ENCODE assay signal across 11 cellular contexts in genomic region chr20:2801459-2801728, GRCh38. TPM values are rescaled to one million over a fixed set of nuclear protein-coding genes. Genes with fewer than 3 reads are reported as not detected.
DNase-seq lines count a peak whose midpoint lies in the region; ATAC-seq and TF ChIP-seq lines count a peak whose summit lies in the region.
"Had no signal": no experiment of that assay in that cellular context is flagged by ENCODE, and none has a peak within 500 bp of the region (broad histone marks: within the 10 kb centered on the region; RNA-seq: fewer than 3 reads in every experiment).

No MANE protein-coding gene starts in this region.

- no peak overlapping the region for H2BK120ac ChIP-seq in H9 (ENCODE audit: low read depth, low read length, poor library complexity, severe bottlenecking)

- no peak overlapping the region for H3K9ac ChIP-seq in H9 (ENCODE audit: extremely low read depth, insufficient read length, low read length)

- H3K36me3 Mint-ChIP-seq in Calu3 (ENCODE audit: insufficient read depth, unreplicated experiment) (peaks cover 7% of the 10 kb centered on the region), H9 (ENCODE audit: insufficient read depth in 1 of 3, low read depth in 3 of 3) (peaks cover 15 to 37% (median 22%) of the 10 kb centered on the region in 3 experiments)
- H3K36me3 Mint-ChIP-seq in activated naive CD8-positive, alpha-beta T cell, result peaks cover 4% of the 10 kb centered on the region
- H3K36me3 Mint-ChIP-seq in naive thymus-derived CD8-positive, alpha-beta T cell, result peaks cover 0 to 6% (median 0%) of the 10 kb centered on the region in 3 donors
- H3K36me3 Mint-ChIP-seq: memory B cell had no signal

- H3K4me1 Mint-ChIP-seq in Calu3 (ENCODE audit: low read depth, unreplicated experiment), result peaks cover 25% of the 10 kb centered on the region
- H3K4me1 Mint-ChIP-seq in H9, result peaks cover 36 to 43% of the 10 kb centered on the region in 2 experiments
- peaks cover 23% of the 10 kb centered on the region for H3K4me1 Mint-ChIP-seq in activated naive CD8-positive, alpha-beta T cell (ENCODE audit: low read depth)
- H3K4me1 Mint-ChIP-seq in naive thymus-derived CD8-positive, alpha-beta T cell, result peaks cover 19 to 30% (median 28%) of the 10 kb centered on the region in 4 donors

- intact Hi-C loops in Calu3 (cut with micrococcal nuclease; ENCODE audit: unreplicated experiment), result no loop called here

- no peaks in the 10 kb centered on the region for H4K20me1 ChIP-seq in H9 (ENCODE audit: control insufficient read depth, insufficient read depth, insufficient read length)

- no peak overlapping the region for H3K56ac ChIP-seq in H9 (ENCODE audit: insufficient read length, low read depth, low read length)

- H3K4me3 ChIP-seq in effector memory CD4-positive, alpha-beta T cell (ENCODE audit: insufficient read depth, low read depth, low read length, poor library complexity, severe bottlenecking), result no peak overlapping the region

- BruUV-seq in Calu3 (replicated peaks; lab: Mats Ljungman, UMichigan), result no TSS peak

- no peak overlapping the region for H4K8ac ChIP-seq in H9 (replicated peaks; ENCODE audit: insufficient read length, low read depth, low read length)

- WGBS in H9 (ENCODE audit: extremely low coverage, insufficient read length, low lambda C conversion rate), result no CpG with 5 or more reads among the region's 5 CpGs

- H3K23me2 ChIP-seq in H9 (ENCODE audit: insufficient read length, low read depth, low read length, poor library complexity, severe bottlenecking), result peaks cover 7% of the 10 kb centered on the region

- peaks cover 6% of the 10 kb centered on the region; the same call in 1 of the 2 replicates for H3K4me1 ChIP-seq in H9 (ENCODE audit: insufficient read depth, low read length)
- peaks cover 22% of the 10 kb centered on the region for H3K4me1 ChIP-seq in effector memory CD4-positive, alpha-beta T cell (ENCODE audit: control insufficient read depth, insufficient read depth, low read length, poor library complexity, severe bottlenecking)

- peak overlapping the region; percentile 56 for H2AFZ ChIP-seq in H9 (ENCODE audit: low read length)

- H4K5ac ChIP-seq in H9 (ENCODE audit: insufficient read length, low read depth, low read length), result no peak overlapping the region

- H2BK15ac ChIP-seq in H9 (ENCODE audit: low read depth, low read length), result no peak overlapping the region

- DNase-seq in Calu3 (no peak), H9 (peak; percentile 31), caudate nucleus (lab: John Stamatoyannopoulos, UW) (no peak)
- DNase-seq in naive thymus-derived CD8-positive, alpha-beta T cell, result no peak
- no peak for DNase-seq in effector memory CD4-positive, alpha-beta T cell
- DNase-seq: DND-41, NCI-H2081 treated with DMSO at 0.1 percent for 48 hours had no signal

- H3K4me3 Mint-ChIP-seq in Calu3 (ENCODE audit: low read depth, unreplicated experiment) (peak overlapping the region; percentile 81), H9 (peak overlapping the region; percentile 82 to 95)
- H3K4me3 Mint-ChIP-seq in activated naive CD8-positive, alpha-beta T cell, result peak overlapping the region; percentile 74
- peak overlapping the region in 9 of 10 donors; percentile 81 to 92 (median 87) for H3K4me3 Mint-ChIP-seq in naive thymus-derived CD8-positive, alpha-beta T cell

- peak overlapping the region; percentile 72 for H3K4me2 ChIP-seq in H9 (ENCODE audit: insufficient read depth, insufficient read length, low read length)

- H2BK5ac ChIP-seq in H9 (ENCODE audit: insufficient read length, low read length), result no peak overlapping the region

- H4K91ac ChIP-seq in H9 (ENCODE audit: insufficient read length, low read depth, low read length), result no peak overlapping the region

- H3K9me3 ChIP-seq in H9 (ENCODE audit: control insufficient read depth, low read depth, low read length), result no peaks in the 10 kb centered on the region
- no peaks in the 10 kb centered on the region for H3K9me3 ChIP-seq in effector memory CD4-positive, alpha-beta T cell (ENCODE audit: control insufficient read depth, low read length)

- H3K27ac Mint-ChIP-seq in Calu3 (ENCODE audit: unreplicated experiment) (no peak overlapping the region), H9 (no peak overlapping the region)
- no peak overlapping the region for H3K27ac Mint-ChIP-seq in activated naive CD8-positive, alpha-beta T cell
- H3K27ac Mint-ChIP-seq in naive thymus-derived CD8-positive, alpha-beta T cell, result peak overlapping the region in 1 of 10 donors; percentile 72
- H3K27ac Mint-ChIP-seq: memory B cell had no signal

- H3K9me3 Mint-ChIP-seq in Calu3 (ENCODE audit: low read depth, unreplicated experiment), result no peaks in the 10 kb centered on the region
- H3K9me3 Mint-ChIP-seq in H9, result no peaks in the 10 kb centered on the region; a peak in 1 of 5 replicates
- H3K9me3 Mint-ChIP-seq in activated naive CD8-positive, alpha-beta T cell (ENCODE audit: low read depth), result no peaks in the 10 kb centered on the region
- no peaks in the 10 kb centered on the region for H3K9me3 Mint-ChIP-seq in naive thymus-derived CD8-positive, alpha-beta T cell
- H3K9me3 Mint-ChIP-seq: memory B cell had no signal

- no peak for ATAC-seq in naive thymus-derived CD8-positive, alpha-beta T cell
- ATAC-seq in GM21576 (IDR thresholded peaks at IDR 0.05; ENCODE audit: unreplicated experiment), result no peak

- peaks cover 40% of the 10 kb centered on the region for H3K27me3 ChIP-seq in H9 (ENCODE audit: insufficient read depth, low read length)
- peaks cover 43% of the 10 kb centered on the region for H3K27me3 ChIP-seq in effector memory CD4-positive, alpha-beta T cell (replicated peaks; ENCODE audit: control insufficient read depth, insufficient read depth, low read length, poor library complexity, severe bottlenecking)

- H3K79me2 ChIP-seq in H9 (ENCODE audit: insufficient read depth, low read length), result no peaks in the 10 kb centered on the region

- no peak for TF ChIP-seq CTCF in Calu3 (IDR thresholded peaks at IDR 0.05; ENCODE audit: unreplicated experiment)
- no peak for TF ChIP-seq CTCF in H9 (conservative IDR thresholded peaks at IDR 0.05)

- H2BK12ac ChIP-seq in H9 (ENCODE audit: insufficient read length, low read depth, low read length), result no peak overlapping the region

- H3K36me3 ChIP-seq in effector memory CD4-positive, alpha-beta T cell (ENCODE audit: control insufficient read depth, insufficient read depth, low read length), result no peaks in the 10 kb centered on the region

- no peak overlapping the region for H3K27ac ChIP-seq in H9 (ENCODE audit: insufficient read length, low read depth, low read length)
- no peak overlapping the region for H3K27ac ChIP-seq in effector memory CD4-positive, alpha-beta T cell (ENCODE audit: insufficient read depth, low read length, poor library complexity, severe bottlenecking)
- no peak overlapping the region for H3K27ac ChIP-seq in caudate nucleus (ENCODE audit: low read depth, low read length)

- no peak overlapping the region for H2AK5ac ChIP-seq in H9 (ENCODE audit: insufficient read length, low read length)

- H3T11ph ChIP-seq in H9 (ENCODE audit: low read length), result no peak overlapping the region

- no peak overlapping the region for H3K18ac ChIP-seq in H9 (ENCODE audit: insufficient read length, low read depth, low read length)

- H3K23ac ChIP-seq in H9 (ENCODE audit: insufficient read length, low read depth, low read length), result no peak overlapping the region

- H3K4ac ChIP-seq in H9 (ENCODE audit: low read depth, low read length), result no peak overlapping the region

- POLR2A ChIA-PET in naive thymus-derived CD8-positive, alpha-beta T cell (lab: Charles Lee), result interaction anchor here (0.5 to 1.1 kb wide), 3 partner anchors 20 to 314 kb away, joined by 3 to 4 read pairs (median 3); partner anchors contain the start of genes PCED1A and VPS16

- H3K14ac ChIP-seq in H9 (ENCODE audit: insufficient read depth, low read length), result no peak overlapping the region

- CTCF ChIA-PET in Calu3 (lab: Charles Lee), result interaction anchor here (0.6 kb wide), 1 partner anchor 25 kb away, joined by 3 read pairs; no protein-coding TSS in a partner anchor

- no peaks in the 10 kb centered on the region for H3K79me1 ChIP-seq in H9 (ENCODE audit: insufficient read depth, low read depth, low read length, poor library complexity, severe bottlenecking)

- peaks cover 100% of the 10 kb centered on the region for H3K27me3 Mint-ChIP-seq in Calu3 (ENCODE audit: unreplicated experiment)
- peaks cover 52% of the 10 kb centered on the region for H3K27me3 Mint-ChIP-seq in H9 (ENCODE audit: low read depth)
- H3K27me3 Mint-ChIP-seq in activated naive CD8-positive, alpha-beta T cell, result peaks cover 34% of the 10 kb centered on the region
- H3K27me3 Mint-ChIP-seq in naive thymus-derived CD8-positive, alpha-beta T cell, result peaks cover 42 to 93% (median 64%) of the 10 kb centered on the region in 5 donors

- H2BK20ac ChIP-seq in H9 (ENCODE audit: low read depth, low read length, poor library complexity, severe bottlenecking), result no peak overlapping the region

RNA-seq across cellular contexts. Expression of gene CPXM1, which starts 1.0 kb away (rescaled TPM):
- total RNA-seq in Calu3 (2022), result 0.14 and 0.29 TPM in 2 replicates
- total RNA-seq in H9 (2021), result 69.0 and 70.0 TPM in 2 replicates
- under 1 TPM in 1 of 2 experiments, not detected in 1; 0.39 TPM for total RNA-seq in naive thymus-derived CD8-positive, alpha-beta T cell
- under 1 TPM; 0.27 to 0.56 (median 0.31) TPM for polyA plus RNA-seq in naive thymus-derived CD8-positive, alpha-beta T cell

RNA-seq across cellular contexts. Expression of gene C20orf141, which starts 13.4 kb away (rescaled TPM):
- total RNA-seq in Calu3 (2022) (not detected in 2 replicates), H9 (2021) (not detected in 2 replicates)
- total RNA-seq in naive thymus-derived CD8-positive, alpha-beta T cell, result not detected
- not detected for polyA plus RNA-seq in naive thymus-derived CD8-positive, alpha-beta T cell
- total RNA-seq: fibroblast of villous mesenchyme had no signal

RNA-seq across cellular contexts. Expression of gene TMEM239, which starts 14.8 kb away (rescaled TPM):
- total RNA-seq in Calu3 (2022) (not detected in 2 replicates), H9 (2021) (not detected in 2 replicates)
- not detected for total RNA-seq in naive thymus-derived CD8-positive, alpha-beta T cell
- polyA plus RNA-seq in naive thymus-derived CD8-positive, alpha-beta T cell, result not detected

RNA-seq across cellular contexts. Expression of gene PCED1A, which starts 39.1 kb away (rescaled TPM):
- total RNA-seq in Calu3 (2022), result 26.9 and 27.1 TPM in 2 replicates
- 27.2 and 30.8 TPM in 2 replicates for total RNA-seq in H9 (2021)
- total RNA-seq in naive thymus-derived CD8-positive, alpha-beta T cell, result 100 to 1,000 TPM in 1 of 2 experiments, 10 to 100 TPM in 1; 89.5 to 101 TPM
- polyA plus RNA-seq in naive thymus-derived CD8-positive, alpha-beta T cell, result 10 to 100 TPM; 21.9 to 29.6 (median 23.6) TPM

RNA-seq across cellular contexts. Expression of gene VPS16, which starts 39.2 kb away (rescaled TPM):
- total RNA-seq in Calu3 (2022) (22.2 and 25.9 TPM in 2 replicates), H9 (2021) (31.6 and 32.1 TPM in 2 replicates)
- total RNA-seq in naive thymus-derived CD8-positive, alpha-beta T cell, result 10 to 100 TPM; 57.6 to 57.8 TPM
- 10 to 100 TPM; 34.6 to 40.6 (median 39.3) TPM for polyA plus RNA-seq in naive thymus-derived CD8-positive, alpha-beta T cell

Comparison
In these comparisons a context has a peak if more than half of its experiments do, and no peak if none do; other contexts are left out.
1. RNA of gene CPXM1, which starts 1.0 kb away (total RNA-seq): 69.0 to 70.0 TPM in H9; 0.39 TPM in naive thymus-derived CD8-positive, alpha-beta T cell and 0.14 to 0.29 TPM in Calu3; every median in the first group is over 10 times any median in the second.
2. Peak in every context shown above with its lines, with median percentiles within 50 percentile points of each other: H3K4me3 Mint-ChIP-seq.